Comparison of ENCODE assay signal across 30 cellular contexts in genomic region chr2:38909872-38910271, GRCh38. TPM values are rescaled to one million over a fixed set of nuclear protein-coding genes. Genes with fewer than 3 reads are reported as not detected.
"Had no signal": no experiment of that assay in that cellular context is flagged by ENCODE, and none has a peak within 500 bp of the region (broad histone marks: within the 10 kb centered on the region; RNA-seq: fewer than 3 reads in every experiment).

No MANE protein-coding gene starts in this region.

- H3K27ac ChIP-seq: cardiac muscle cell, colonic mucosa, esophagus muscularis mucosa, foreskin keratinocyte, gastrocnemius medialis, heart left ventricle had no signal

- H3K4me3 ChIP-seq: cardiac muscle cell, colonic mucosa, esophagus muscularis mucosa, gastrocnemius medialis, heart left ventricle had no signal

- H3K9me3 ChIP-seq: colonic mucosa, esophagus muscularis mucosa, gastrocnemius medialis, heart left ventricle had no signal

- H3K36me3 ChIP-seq: cardiac muscle cell, colonic mucosa, esophagus muscularis mucosa, gastrocnemius medialis, heart left ventricle had no signal

- ATAC-seq: activated CD4-positive, alpha-beta T cell treated with anti-CD3 and anti-CD28 coated beads for 36 hours; activated T-cell treated with anti-CD3 and anti-CD28 coated beads, Interleukin-2, amount 50 U/mL, for 4 hours; activated T-helper 17 cell treated with anti-CD3 and anti-CD28 coated beads, Interleukin-2, amount 50 U/mL, for 72 hours; foreskin keratinocyte; gastrocnemius medialis; heart left ventricle; T-helper 17 cell had no signal

- H3K27me3 ChIP-seq: cardiac muscle cell, colonic mucosa, esophagus muscularis mucosa, foreskin keratinocyte, gastrocnemius medialis, heart left ventricle had no signal

- DNase-seq: activated CD4-positive, alpha-beta memory T cell treated with anti-CD3 and anti-CD28 coated beads, Interleukin-2, amount 10 ng/mL, durations not matched to agents 7 days and 5 days; activated CD4-positive, alpha-beta T cell treated with anti-CD3 and anti-CD28 coated beads for 36 hours; activated CD4-positive, alpha-beta T cell treated with anti-CD3 and anti-CD28 coated beads, Interleukin-2, amount 10 ng/mL, durations not matched to agents 24 days and 14 days; activated CD4-positive, CD25-positive, alpha-beta regulatory T cell; activated CD4-positive, CD25-positive, alpha-beta regulatory T cell treated with anti-CD3 and anti-CD28 coated beads, Interleukin-2, amount 50 U/mL, for 72 hours; activated CD8-positive, alpha-beta memory T cell treated with anti-CD3 and anti-CD28 coated beads for 24 hours; activated effector memory CD4-positive, alpha-beta T cell treated with Interleukin-2 at 50 U/mL for 16 hours; activated gamma-delta T cell treated with Interleukin-2 at 50 U/mL for 16 hours; activated naive CD4-positive, alpha-beta T cell treated with anti-CD3 and anti-CD28 coated beads, Interleukin-2, amount 50 U/mL, for 16 hours; activated naive CD4-positive, alpha-beta T cell treated with Interleukin-2 at 50 U/mL for 16 hours; activated T-cell treated with anti-CD3 and anti-CD28 coated beads, Interleukin-2, amount 50 U/mL, for 4 hours; amniotic stem cell; anterior cingulate cortex; central memory CD4-positive, alpha-beta T cell; cerebellar nuclear complex; colonic mucosa; effector CD8-positive, alpha-beta T cell; endodermal cell; erythroblast; foreskin keratinocyte; gastrocnemius medialis; glutamatergic neuron; heart left ventricle; T-helper 1 cell; T-helper 17 cell; T1000 had no signal

- FAIRE-seq: astrocyte had no signal

- H3K4me1 ChIP-seq: colonic mucosa, esophagus muscularis mucosa had no signal

RNA-seq across cellular contexts. Expression of gene ARHGEF33, which starts 20.2 kb away (rescaled TPM):
- total RNA-seq: T-helper 17 cell had no signal
